In the genomic region with DNA sequence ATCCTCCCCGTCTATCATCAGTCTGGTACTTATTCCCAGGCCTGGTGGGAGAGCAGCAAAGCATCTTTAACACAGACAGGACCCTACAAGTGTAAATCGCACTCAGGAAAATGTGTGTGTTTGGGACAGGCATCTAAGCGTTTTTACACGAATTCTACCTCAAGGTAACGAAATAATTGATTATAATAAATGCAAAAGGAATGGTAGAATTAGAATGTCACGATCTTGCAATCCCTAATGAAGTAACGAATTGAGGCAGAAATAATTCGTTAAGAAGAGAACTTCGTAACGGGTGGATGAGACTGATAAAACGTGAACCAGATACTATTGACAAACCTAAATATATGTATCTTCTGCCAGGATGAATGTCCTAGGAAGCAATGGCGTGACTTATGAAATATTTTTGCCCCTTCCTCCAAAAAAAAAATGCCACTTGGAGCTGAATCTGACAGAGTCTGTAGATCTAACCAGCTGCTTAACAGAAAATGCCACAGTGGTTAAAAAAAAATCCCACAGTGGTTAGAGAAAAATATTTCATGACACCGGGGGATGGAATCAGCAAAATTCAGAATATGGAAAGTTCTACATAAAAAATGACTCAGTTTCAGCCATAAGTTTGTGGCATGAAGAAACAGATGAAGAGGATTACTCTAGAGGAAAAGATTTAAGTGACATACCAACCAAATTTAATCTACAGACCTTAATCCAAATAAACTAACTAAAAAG, we compare ENCODE assay signal across 24 cellular contexts.
"Had no signal": no experiment of that assay in that cellular context is flagged by ENCODE, and none has a peak within 500 bp of the region (broad histone marks: within the 10 kb centered on the region; RNA-seq: fewer than 3 reads in every experiment).

No MANE protein-coding gene starts in this region.

- H3K36me3 ChIP-seq: ascending aorta had no signal

- H3K9me3 ChIP-seq: ascending aorta had no signal

- H3K4me3 ChIP-seq: ascending aorta had no signal

- H3K27ac ChIP-seq: ascending aorta had no signal

- ATAC-seq: activated naive CD4-positive, alpha-beta T cell treated with anti-CD3 and anti-CD28 coated beads, Interleukin-2, amount 50 U/mL, for 72 hours; activated naive CD8-positive, alpha-beta T cell treated with anti-CD3 and anti-CD28 coated beads, Interleukin-2, amount 50 U/mL, for 24 hours; activated T-cell treated with anti-CD3 and anti-CD28 coated beads, Interleukin-2, amount 50 U/mL, for 4 hours; PC-3; T-helper 17 cell; WTC11 had no signal

- FAIRE-seq: RCC 7860 had no signal

- DNase-seq: activated CD4-positive, alpha-beta T cell treated with anti-CD3 and anti-CD28 coated beads for 48 hours; activated CD4-positive, alpha-beta T cell treated with anti-CD3 and anti-CD28 coated beads, Interleukin-2, amount 50 U/mL, for 4 hours; activated CD4-positive, CD25-positive, alpha-beta regulatory T cell treated with anti-CD3 and anti-CD28 coated beads, Interleukin-2, amount 50 U/mL, for 72 hours; activated CD8-positive, alpha-beta memory T cell treated with anti-CD3 and anti-CD28 coated beads for 24 hours; activated effector memory CD4-positive, alpha-beta T cell treated with anti-CD3 and anti-CD28 coated beads, Interleukin-2, amount 50 U/mL, for 16 hours; activated naive CD4-positive, alpha-beta T cell treated with Interleukin-2 at 50 U/mL for 16 hours; activated naive CD8-positive, alpha-beta T cell treated with anti-CD3 and anti-CD28 coated beads, Interleukin-2, amount 50 U/mL, for 24 hours; activated T-cell treated with anti-CD3 and anti-CD28 coated beads, Interleukin-2, amount 50 U/mL, for 4 hours; amniotic stem cell; NCI-H1105; NCI-H1436 treated with DMSO at 0.1 percent for 48 hours; NCI-H187; NCI-H2081; NCI-H510A treated with DMSO at 0.1 percent for 48 hours; NCI-H69; NK-92 treated with Interleukin-12 subunit alpha and Interleukin-12 subunit beta, amount 100 ng/mL, for 24 hours; PC-3; SHP77 treated with DMSO at 0.1 percent for 48 hours; T-helper 17 cell; T-helper 9 cell had no signal

- H3K27me3 ChIP-seq: ascending aorta had no signal
